In the genomic region with DNA sequence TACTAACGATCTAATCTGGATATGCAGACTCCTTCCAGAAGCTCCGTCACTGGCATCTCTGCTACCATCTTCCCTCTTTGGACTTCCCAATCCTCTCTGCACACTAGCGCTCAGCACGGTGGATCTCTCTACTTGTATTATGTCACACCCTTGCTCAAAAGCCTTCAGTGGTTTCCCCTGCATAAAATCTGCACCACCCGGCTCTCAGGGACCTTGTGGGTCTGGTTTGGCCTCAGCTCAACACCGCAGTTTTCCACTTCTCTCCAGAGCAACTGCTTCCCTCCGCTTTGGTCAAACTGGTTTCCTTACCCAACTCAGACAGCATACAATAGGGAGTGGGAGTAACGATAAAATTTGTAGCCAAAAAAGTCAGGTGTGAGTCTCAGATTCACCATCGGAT, we compare ENCODE assay signal across 16 cellular contexts. TPM values are rescaled to one million over a fixed set of nuclear protein-coding genes. Genes with fewer than 3 reads are reported as not detected.
"Had no signal": no experiment of that assay in that cellular context is flagged by ENCODE, and none has a peak within 500 bp of the region (broad histone marks: within the 10 kb centered on the region; RNA-seq: fewer than 3 reads in every experiment).

No MANE protein-coding gene starts in this region.

- H3K27ac ChIP-seq: body of pancreas, hepatocyte, pancreas, right lobe of liver, testis had no signal

- H2AFZ ChIP-seq: hepatocyte had no signal

- H3K4me2 ChIP-seq: hepatocyte had no signal

- FAIRE-seq: pancreas, small intestine had no signal

- H3K4me3 ChIP-seq: body of pancreas, hepatocyte, mucosa of descending colon, pancreas, right lobe of liver, testis had no signal

- H3K4me1 ChIP-seq: testis had no signal

- H3K36me3 ChIP-seq: pancreas, right lobe of liver had no signal

- H3K9me3 ChIP-seq: body of pancreas, mucosa of descending colon, pancreas, right lobe of liver, testis had no signal

- H3K27me3 ChIP-seq: body of pancreas, hepatocyte, pancreas, right lobe of liver, testis had no signal

- DNase-seq: activated CD4-positive, alpha-beta T cell treated with anti-CD3 and anti-CD28 coated beads, Interleukin-2, amount 10 ng/mL, durations not matched to agents 24 days and 14 days; activated CD8-positive, alpha-beta memory T cell treated with anti-CD3 and anti-CD28 coated beads, Interleukin-2, amount 50 U/mL, for 4 hours; activated naive CD4-positive, alpha-beta T cell treated with anti-CD3 and anti-CD28 coated beads for 36 hours; activated T-cell treated with anti-CD3 and anti-CD28 coated beads, Interleukin-2, amount 50 U/mL, for 4 hours; body of pancreas; effector memory CD8-positive, alpha-beta T cell; mesenchymal stem cell; mucosa of descending colon; naive thymus-derived CD8-positive, alpha-beta T cell; pancreas; right lobe of liver; small intestine; stimulated activated CD4-positive, alpha-beta T cell treated with anti-CD3 and anti-CD28 coated beads, Interleukin-15, amount 100 ng/mL, for 24 hours; stimulated activated CD4-positive, alpha-beta T cell treated with anti-CD3 and anti-CD28 coated beads, Interleukin-4, amount 100 ng/mL, for 1 hour; testis had no signal

- ATAC-seq: activated T-cell treated with anti-CD3 and anti-CD28 coated beads, Interleukin-2, amount 50 U/mL, for 4 hours; body of pancreas; effector memory CD8-positive, alpha-beta T cell; mucosa of descending colon; naive thymus-derived CD8-positive, alpha-beta T cell; pancreas; right lobe of liver had no signal

- H3K79me2 ChIP-seq: hepatocyte had no signal

RNA-seq across cellular contexts. Expression of gene HES1, which starts 30.7 kb away (rescaled TPM):
- total RNA-seq: naive thymus-derived CD8-positive, alpha-beta T cell had no signal
- polyA plus RNA-seq: naive thymus-derived CD8-positive, alpha-beta T cell had no signal
